Comparison of ENCODE assay signal across 24 cellular contexts in the genomic region with DNA sequence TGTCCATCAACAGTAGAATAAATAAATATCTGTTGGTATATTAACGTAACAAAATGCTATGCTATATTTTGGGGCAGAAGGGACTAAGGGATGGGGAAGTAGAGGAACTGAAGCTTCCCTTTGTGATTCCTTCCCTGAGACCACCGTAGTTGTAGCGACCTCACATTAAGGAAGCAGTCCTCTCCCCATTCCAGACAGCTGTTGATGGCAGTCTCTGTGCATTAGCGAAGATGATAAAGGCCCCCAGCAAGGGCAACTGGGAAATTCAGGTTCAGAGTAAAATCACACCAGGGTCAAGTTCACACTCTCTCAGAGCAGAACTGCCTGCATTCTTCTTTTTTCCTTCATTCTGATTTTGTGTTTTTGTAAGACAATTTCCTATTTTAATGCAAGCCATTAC.
DNase-seq lines count a peak whose midpoint lies in the region; ATAC-seq and TF ChIP-seq lines count a peak whose summit lies in the region.
"Had no signal": no experiment of that assay in that cellular context is flagged by ENCODE, and none has a peak within 500 bp of the region (broad histone marks: within the 10 kb centered on the region; RNA-seq: fewer than 3 reads in every experiment).

No MANE protein-coding gene starts in this region.

- H3K36me3 Mint-ChIP-seq in WTC11, result peaks cover 32% of the 10 kb centered on the region
- H3K36me3 Mint-ChIP-seq in glutamatergic neuron (ENCODE audit: unreplicated experiment), result peaks cover 13% of the 10 kb centered on the region
- no peaks in the 10 kb centered on the region for H3K36me3 Mint-ChIP-seq in osteocyte (ENCODE audit: unreplicated experiment)
- H3K36me3 Mint-ChIP-seq: CD14-positive monocyte; CD4-positive, alpha-beta memory T cell; CD4-positive, CD25-positive, alpha-beta regulatory T cell; CD8-positive, alpha-beta memory T cell had no signal

- H3K9me3 Mint-ChIP-seq in WTC11 (peaks cover 20% of the 10 kb centered on the region), glutamatergic neuron (ENCODE audit: unreplicated experiment) (peaks cover 10% of the 10 kb centered on the region), osteocyte (ENCODE audit: unreplicated experiment) (no peaks in the 10 kb centered on the region)

- TF ChIP-seq CTCF in WTC11 (IDR thresholded peaks at IDR 0.05), result no peak
- TF ChIP-seq CTCF in glutamatergic neuron (IDR thresholded peaks at IDR 0.05; ENCODE audit: partially characterized antibody, unreplicated experiment), result no peak
- TF ChIP-seq CTCF in osteocyte (IDR thresholded peaks at IDR 0.05), result no peak

- H3K27me3 Mint-ChIP-seq in WTC11 (ENCODE audit: low read depth), result no peaks in the 10 kb centered on the region
- peaks cover 2% of the 10 kb centered on the region for H3K27me3 Mint-ChIP-seq in glutamatergic neuron (ENCODE audit: unreplicated experiment)
- H3K27me3 Mint-ChIP-seq in osteocyte (ENCODE audit: unreplicated experiment), result peaks cover 12% of the 10 kb centered on the region
- H3K27me3 Mint-ChIP-seq: CD4-positive, CD25-positive, alpha-beta regulatory T cell had no signal

- DNase-seq in WTC11 (ENCODE audit: low spot score) (no peak), glutamatergic neuron (no peak), osteocyte (ENCODE audit: extremely low spot score, unreplicated experiment) (peak; percentile 7), GOT3 (lab: John Stamatoyannopoulos, UW) (no peak), occipital lobe (lab: John Stamatoyannopoulos, UW) (no peak), posterior vena cava (ENCODE audit: low spot score) (no peak)
- no peak for DNase-seq in stimulated activated naive CD8-positive, alpha-beta T cell treated with anti-CD3 and anti-CD28 coated beads, Interleukin-15, Interleukin-2, amounts not matched to agents 100 U/mL and 50 U/mL, for 24 hours
- DNase-seq: 8988T; ACHN; BE2C; C1 segment of cervical spinal cord; CD4-positive, alpha-beta memory T cell; CD4-positive, CD25-positive, alpha-beta regulatory T cell; CD8-positive, alpha-beta memory T cell; COR-L47; DMS 273 treated with DMSO at 0.1 percent for 48 hours; DMS153; DMS53; DMS79; DND-41; EL; GDM1 had no signal

- H3K27ac Mint-ChIP-seq in WTC11 (peak overlapping the region; percentile 66; the same call in 1 of the 2 replicates), glutamatergic neuron (ENCODE audit: unreplicated experiment) (peak overlapping the region; percentile 72), osteocyte (ENCODE audit: unreplicated experiment) (no peak overlapping the region)
- H3K27ac Mint-ChIP-seq: CD14-positive monocyte; CD4-positive, alpha-beta memory T cell; CD4-positive, CD25-positive, alpha-beta regulatory T cell; CD8-positive, alpha-beta memory T cell had no signal

- POLR2A ChIA-PET in WTC11 (lab: Charles Lee), result no interaction called here

- intact Hi-C loops in posterior vena cava (cut with DNase I), result no loop called here

- H3K4me1 Mint-ChIP-seq in WTC11, result peaks cover 29% of the 10 kb centered on the region
- peaks cover 18% of the 10 kb centered on the region for H3K4me1 Mint-ChIP-seq in glutamatergic neuron (ENCODE audit: low read depth, unreplicated experiment)
- H3K4me1 Mint-ChIP-seq in osteocyte (ENCODE audit: unreplicated experiment), result no peaks in the 10 kb centered on the region
- H3K4me1 Mint-ChIP-seq: CD4-positive, alpha-beta memory T cell; CD4-positive, CD25-positive, alpha-beta regulatory T cell; CD8-positive, alpha-beta memory T cell had no signal

- no peak for ATAC-seq in WTC11
- no peak for ATAC-seq in stimulated activated naive CD8-positive, alpha-beta T cell treated with anti-CD3 and anti-CD28 coated beads, Interleukin-15, Interleukin-2, amounts not matched to agents 100 U/mL and 50 U/mL, for 24 hours
- ATAC-seq: GM12878 had no signal

- H3K4me3 Mint-ChIP-seq in WTC11 (no peak overlapping the region), glutamatergic neuron (ENCODE audit: unreplicated experiment) (peak overlapping the region; percentile 14), osteocyte (ENCODE audit: unreplicated experiment) (no peak overlapping the region)
- H3K4me3 Mint-ChIP-seq: CD14-positive monocyte; CD4-positive, alpha-beta memory T cell; CD4-positive, CD25-positive, alpha-beta regulatory T cell; CD8-positive, alpha-beta memory T cell had no signal

- CTCF ChIA-PET in WTC11 (lab: Charles Lee), result no interaction called here

TF ChIP-seq in WTC11, 78 proteins besides CTCF, POLR2A, EP300 and RAD21:
- no peak for TF ChIP-seq ZNF416 (CRISPR knock-in tag; IDR thresholded peaks at IDR 0.05)
- TF ChIP-seq, protein P1, sequence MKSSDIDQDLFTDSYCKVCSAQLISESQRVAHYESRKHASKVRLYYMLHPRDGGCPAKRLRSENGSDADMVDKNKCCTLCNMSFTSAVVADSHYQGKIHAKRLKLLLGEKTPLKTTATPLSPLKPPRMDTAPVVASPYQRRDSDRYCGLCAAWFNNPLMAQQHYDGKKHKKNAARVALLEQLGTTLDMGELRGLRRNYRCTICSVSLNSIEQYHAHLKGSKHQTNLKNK (CRISPR knock-in tag; IDR thresholded peaks at IDR 0.05), result no peak
- TF ChIP-seq EMX1 (CRISPR knock-in tag; IDR thresholded peaks at IDR 0.05), result no peak
- TF ChIP-seq USF1 (CRISPR knock-in tag; IDR thresholded peaks at IDR 0.05), result no peak
- TF ChIP-seq IRF1 (CRISPR knock-in tag; IDR thresholded peaks at IDR 0.05), result no peak
- TF ChIP-seq ZNF425 (CRISPR knock-in tag; conservative IDR thresholded peaks at IDR 0.05), result no peak
- TF ChIP-seq, protein P2, sequence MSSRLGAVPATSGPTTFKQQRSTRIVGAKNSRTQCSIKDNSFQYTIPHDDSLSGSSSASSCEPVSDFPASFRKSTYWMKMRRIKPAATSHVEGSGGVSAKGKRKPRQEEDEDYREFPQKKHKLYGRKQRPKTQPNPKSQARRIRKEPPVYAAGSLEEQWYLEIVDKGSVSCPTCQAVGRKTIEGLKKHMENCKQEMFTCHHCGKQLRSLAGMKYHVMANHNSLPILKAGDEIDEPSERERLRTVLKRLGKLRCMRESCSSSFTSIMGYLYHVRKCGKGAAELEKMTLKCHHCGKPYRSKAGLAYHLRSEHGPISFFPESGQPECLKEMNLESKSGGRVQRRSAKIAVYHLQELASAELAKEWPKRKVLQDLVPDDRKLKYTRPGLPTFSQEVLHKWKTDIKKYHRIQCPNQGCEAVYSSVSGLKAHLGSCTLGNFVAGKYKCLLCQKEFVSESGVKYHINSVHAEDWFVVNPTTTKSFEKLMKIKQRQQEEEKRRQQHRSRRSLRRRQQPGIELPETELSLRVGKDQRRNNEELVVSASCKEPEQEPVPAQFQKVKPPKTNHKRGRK (CRISPR knock-in tag; IDR thresholded peaks at IDR 0.05; ENCODE audit: borderline replicate concordance), result no peak
